18 cellular contexts compared by ENCODE assay signal in the genomic region with DNA sequence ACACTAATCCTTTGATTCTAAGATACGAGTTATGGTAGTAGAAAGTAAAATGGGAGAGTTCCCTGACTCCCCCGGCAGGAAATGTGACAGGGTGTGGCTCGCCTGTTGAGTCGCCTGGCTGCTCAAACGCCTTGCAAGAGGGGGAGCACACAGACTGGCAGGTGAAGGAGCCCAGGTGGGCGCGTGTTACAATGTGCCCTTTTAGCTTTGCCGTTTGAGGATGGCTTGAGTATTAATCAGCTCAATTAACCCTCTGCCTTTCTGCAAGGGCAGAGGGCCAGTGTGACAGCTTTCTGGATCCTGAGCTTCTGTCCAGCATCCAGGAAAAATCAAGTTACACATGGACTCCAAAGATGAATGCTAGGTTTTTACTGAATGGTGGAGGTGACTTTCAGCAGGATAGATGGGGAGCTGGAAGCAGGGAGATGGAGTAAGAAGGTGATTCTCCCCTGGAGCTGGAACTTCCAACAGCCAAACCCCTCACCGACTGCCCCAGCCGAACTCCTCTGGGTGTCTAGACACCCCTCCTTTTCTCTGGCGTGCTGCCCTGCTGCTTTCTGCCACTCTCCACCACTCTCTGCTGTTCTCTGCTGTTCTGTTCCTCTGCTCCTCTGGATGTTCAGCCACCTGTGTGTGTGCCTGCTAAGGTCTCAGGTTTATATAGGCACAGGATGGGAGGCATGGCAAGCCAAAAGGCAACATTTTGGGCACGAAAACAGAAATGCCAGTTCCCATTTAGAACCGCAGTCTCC.
DNase-seq lines count a peak whose midpoint lies in the region; ATAC-seq and TF ChIP-seq lines count a peak whose summit lies in the region.
"Had no signal": no experiment of that assay in that cellular context is flagged by ENCODE, and none has a peak within 500 bp of the region (broad histone marks: within the 10 kb centered on the region; RNA-seq: fewer than 3 reads in every experiment).

No MANE protein-coding gene starts in this region.

- H3K9me2 ChIP-seq in HCT116 (ENCODE audit: insufficient read depth): no peaks in the 10 kb centered on the region

- no peaks in the 10 kb centered on the region for H3K36me3 ChIP-seq in HCT116 (ENCODE audit: control insufficient read depth in 1 of 2, insufficient read depth in 2 of 2, low read length in 2 of 2)
- no peaks in the 10 kb centered on the region for H3K36me3 ChIP-seq in CD8-positive, alpha-beta memory T cell (ENCODE audit: insufficient read depth, low read length)

- intact Hi-C loops in HCT116 (cut with micrococcal nuclease): no loop called here

- no TSS peak for BruUV-seq in HCT116 (replicated peaks; lab: Mats Ljungman, UMichigan)

- no peak; the same call in 1 of the 2 replicates for ATAC-seq in HCT116
- ATAC-seq: Panc1 had no signal

- peaks cover 0 to 11% of the 10 kb centered on the region in 2 experiments; a peak in 2 of 4 replicates for H3K4me1 ChIP-seq in HCT116 (ENCODE audit: control insufficient read depth in 1 of 2, insufficient read depth in 2 of 2, low read length in 2 of 2)
- no peaks in the 10 kb centered on the region for H3K4me1 ChIP-seq in CD8-positive, alpha-beta memory T cell (ENCODE audit: insufficient read depth, low read length)

- H3K9me3 Mint-ChIP-seq in progenitor cell of endocrine pancreas (ENCODE audit: low read depth): no peaks in the 10 kb centered on the region
- peaks cover 0 to 22% (median 4%) of the 10 kb centered on the region in 5 donors for H3K9me3 Mint-ChIP-seq in CD8-positive, alpha-beta memory T cell

- no peaks in the 10 kb centered on the region for H3K36me3 Mint-ChIP-seq in progenitor cell of endocrine pancreas (ENCODE audit: insufficient read depth)
- no peaks in the 10 kb centered on the region for H3K36me3 Mint-ChIP-seq in CD8-positive, alpha-beta memory T cell

- H3K4me3 Mint-ChIP-seq in progenitor cell of endocrine pancreas (ENCODE audit: low read depth): no peak overlapping the region
- no peak overlapping the region for H3K4me3 Mint-ChIP-seq in CD8-positive, alpha-beta memory T cell

- H3K27ac Mint-ChIP-seq in progenitor cell of endocrine pancreas: peak overlapping the region; percentile 7
- no peak overlapping the region for H3K27ac Mint-ChIP-seq in CD8-positive, alpha-beta memory T cell

- H3K9me3 ChIP-seq in HCT116 (ENCODE audit: control insufficient read depth in 1 of 2, insufficient read depth in 1 of 2, low read depth in 1 of 2, low read length in 2 of 2): no peaks in the 10 kb centered on the region
- H3K9me3 ChIP-seq in CD8-positive, alpha-beta memory T cell (ENCODE audit: low read length): no peaks in the 10 kb centered on the region

- in situ Hi-C loops in G401 (cut with HindIII; ENCODE audit: low sequenced_read_pairs) (no loop called here), GM13976 (cut with MboI; ENCODE audit: low sequenced_read_pairs, unreplicated experiment) (no loop called here)

- H2AFZ ChIP-seq in HCT116 (ENCODE audit: low read depth, low read length, poor library complexity, severe bottlenecking): peak overlapping the region; percentile 8

- no peak overlapping the region for H3K4me2 ChIP-seq in HCT116 (ENCODE audit: low read length)

- no peak for TF ChIP-seq CTCF in HCT116 (IDR thresholded peaks at IDR 0.05 in 2 of 3, conservative IDR thresholded peaks at IDR 0.05 in 1 of 3; ENCODE audit: borderline replicate concordance in 1 of 3, insufficient read depth in 1 of 3, low read depth in 2 of 3, low read length in 2 of 3)
- TF ChIP-seq CTCF in progenitor cell of endocrine pancreas (IDR thresholded peaks at IDR 0.05; ENCODE audit: unreplicated experiment): no peak
- no peak for TF ChIP-seq CTCF in GM13976 (IDR thresholded peaks at IDR 0.05; ENCODE audit: borderline replicate concordance, control extremely low read depth, extremely low read depth, insufficient read depth, missing control alignments)

- DNase-seq in G401 (ENCODE audit: low spot score) (peak; percentile 92), HCT116 (ENCODE audit: low read depth, low spot score) (no peak), cerebellar cortex (ENCODE audit: low spot score) (peak; percentile 90), progenitor cell of endocrine pancreas (ENCODE audit: low spot score, unreplicated experiment) (no peak), GM13976 (ENCODE audit: low spot score) (no peak), amniotic stem cell (lab: John Stamatoyannopoulos, UW) (no peak)
- DNase-seq in CD8-positive, alpha-beta memory T cell: no peak
- DNase-seq: AML-193, DND-41, GF-D8, HCEC 1CT, NCI-H1105, NCI-H1694 treated with DMSO at 0.1 percent for 48 hours, NCI-H2107, NCI-H226, NCI-H524 treated with DMSO at 0.1 percent for 48 hours had no signal

- no peak overlapping the region for H3K4me3 ChIP-seq in HCT116 (replicated peaks in 1 of 2; ENCODE audit: low read depth in 1 of 2, low read length in 2 of 2)
- no peak overlapping the region for H3K4me3 ChIP-seq in CD8-positive, alpha-beta memory T cell (ENCODE audit: low read length)

- RAD21 ChIA-PET in HCT116 (lab: Charles Lee; ENCODE audit: low non-redundant PET in 1 of 2, low total read pairs in 2 of 2, uncharacterized antibody in 2 of 2, unreplicated experiment in 2 of 2): no interaction called here

- no peaks in the 10 kb centered on the region for H3K79me2 ChIP-seq in HCT116 (ENCODE audit: insufficient read depth, low read length)

- POLR2A ChIA-PET in HCT116 (lab: Charles Lee): no interaction called here
- POLR2A ChIA-PET in CD8-positive, alpha-beta memory T cell (lab: Charles Lee): no interaction called here

- no peaks in the 10 kb centered on the region for H4K20me1 ChIP-seq in HCT116 (ENCODE audit: insufficient read depth)

- CTCF ChIA-PET in HCT116 (lab: Charles Lee): no interaction called here
- CTCF ChIA-PET in CD8-positive, alpha-beta memory T cell (lab: Charles Lee): no interaction called here

- H3K27me3 Mint-ChIP-seq in progenitor cell of endocrine pancreas: peaks cover 3% of the 10 kb centered on the region
- no peaks in the 10 kb centered on the region for H3K27me3 Mint-ChIP-seq in CD8-positive, alpha-beta memory T cell

- no peaks in the 10 kb centered on the region for H3K27me3 ChIP-seq in HCT116 (ENCODE audit: insufficient read depth, low read length)
- no peaks in the 10 kb centered on the region for H3K27me3 ChIP-seq in CD8-positive, alpha-beta memory T cell (ENCODE audit: insufficient read depth, low read length, poor library complexity, severe bottlenecking)

- H3K9ac ChIP-seq in HCT116 (ENCODE audit: low read length): no peak overlapping the region

- TF ChIP-seq POLR2A in HCT116 (IDR thresholded peaks at IDR 0.05; ENCODE audit: borderline replicate concordance, extremely low read depth, insufficient read depth, insufficient read length): no peak

- peaks cover 16% of the 10 kb centered on the region for H3K4me1 Mint-ChIP-seq in progenitor cell of endocrine pancreas (ENCODE audit: low read depth)
- H3K4me1 Mint-ChIP-seq in CD8-positive, alpha-beta memory T cell: no peaks in the 10 kb centered on the region

- no peak for TF ChIP-seq RAD21 in HCT116 (IDR thresholded peaks at IDR 0.05; ENCODE audit: low read depth)

- H3K27ac ChIP-seq in HCT116 (ENCODE audit: low read depth, low read length): no peak overlapping the region
- no peak overlapping the region for H3K27ac ChIP-seq in CD8-positive, alpha-beta memory T cell (ENCODE audit: low read depth, low read length)
- H3K27ac ChIP-seq: C4-2B had no signal

TF ChIP-seq in HCT116, 20 proteins besides CTCF, POLR2A, EP300 and RAD21 (continues in another document):
- TF ChIP-seq JUND (IDR thresholded peaks at IDR 0.05): no peak
- TF ChIP-seq, protein P1, sequence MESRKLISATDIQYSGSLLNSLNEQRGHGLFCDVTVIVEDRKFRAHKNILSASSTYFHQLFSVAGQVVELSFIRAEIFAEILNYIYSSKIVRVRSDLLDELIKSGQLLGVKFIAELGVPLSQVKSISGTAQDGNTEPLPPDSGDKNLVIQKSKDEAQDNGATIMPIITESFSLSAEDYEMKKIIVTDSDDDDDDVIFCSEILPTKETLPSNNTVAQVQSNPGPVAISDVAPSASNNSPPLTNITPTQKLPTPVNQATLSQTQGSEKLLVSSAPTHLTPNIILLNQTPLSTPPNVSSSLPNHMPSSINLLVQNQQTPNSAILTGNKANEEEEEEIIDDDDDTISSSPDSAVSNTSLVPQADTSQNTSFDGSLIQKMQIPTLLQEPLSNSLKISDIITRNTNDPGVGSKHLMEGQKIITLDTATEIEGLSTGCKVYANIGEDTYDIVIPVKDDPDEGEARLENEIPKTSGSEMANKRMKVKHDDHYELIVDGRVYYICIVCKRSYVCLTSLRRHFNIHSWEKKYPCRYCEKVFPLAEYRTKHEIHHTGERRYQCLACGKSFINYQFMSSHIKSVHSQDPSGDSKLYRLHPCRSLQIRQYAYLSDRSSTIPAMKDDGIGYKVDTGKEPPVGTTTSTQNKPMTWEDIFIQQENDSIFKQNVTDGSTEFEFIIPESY (IDR thresholded peaks at IDR 0.05; ENCODE audit: extremely low read depth, insufficient replicate concordance, low read length): no peak
- no peak for TF ChIP-seq EZH2phosphoT487 (IDR thresholded peaks at IDR 0.05; ENCODE audit: borderline replicate concordance)
- no peak for TF ChIP-seq SP1 (IDR thresholded peaks at IDR 0.05; ENCODE audit: low read depth)
- TF ChIP-seq TCF7L2 (IDR thresholded peaks at IDR 0.05; ENCODE audit: borderline replicate concordance, extremely low read depth, insufficient read depth, insufficient read length): no peak
- no peak for TF ChIP-seq CEBPB (IDR thresholded peaks at IDR 0.05; ENCODE audit: low read depth)
- no peak for TF ChIP-seq SIN3A (IDR thresholded peaks at IDR 0.05; ENCODE audit: low read depth)
- TF ChIP-seq EGR1 (IDR thresholded peaks at IDR 0.05; ENCODE audit: low read depth): no peak
- no peak for TF ChIP-seq ELF1 (IDR thresholded peaks at IDR 0.05; ENCODE audit: borderline replicate concordance, low read depth)
- TF ChIP-seq, protein P2, sequence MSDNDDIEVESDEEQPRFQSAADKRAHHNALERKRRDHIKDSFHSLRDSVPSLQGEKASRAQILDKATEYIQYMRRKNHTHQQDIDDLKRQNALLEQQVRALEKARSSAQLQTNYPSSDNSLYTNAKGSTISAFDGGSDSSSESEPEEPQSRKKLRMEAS (IDR thresholded peaks at IDR 0.05): no peak

Comparison
In these comparisons a context has a peak if more than half of its experiments do, and no peak if none do; other contexts are left out.
1. DNase-seq: peak in G401 (single experiment) and cerebellar cortex (single experiment); none in HCT116 (single experiment), progenitor cell of endocrine pancreas (single experiment), GM13976 (single experiment), CD8-positive, alpha-beta memory T cell (0 of 5) and amniotic stem cell (single experiment).